In genomic region chr11:107927559-107927958, GRCh38 we compare ENCODE assay signal across 8 cellular contexts. TPM values are rescaled to one million over a fixed set of nuclear protein-coding genes. Genes with fewer than 3 reads are reported as not detected.
DNase-seq lines count a peak whose midpoint lies in the region; ATAC-seq and TF ChIP-seq lines count a peak whose summit lies in the region.

No MANE protein-coding gene starts in this region.

- POLR2A ChIA-PET in CD8-positive, alpha-beta T cell (lab: Charles Lee) = no interaction called here

- H3K9me3 ChIP-seq in CD8-positive, alpha-beta T cell (ENCODE audit: low read length) = no peaks in the 10 kb centered on the region
- H3K9me3 ChIP-seq in MG63 = no peaks in the 10 kb centered on the region
- H3K9me3 ChIP-seq in tibial artery = no peaks in the 10 kb centered on the region

- CTCF ChIA-PET in CD8-positive, alpha-beta T cell (lab: Charles Lee) = no interaction called here

- H3K4me1 Mint-ChIP-seq in CD8-positive, alpha-beta T cell (ENCODE audit: low read depth) = peaks cover 10% of the 10 kb centered on the region
- H3K4me1 Mint-ChIP-seq in natural killer cell treated with Interleukin-12 subunit alpha and Interleukin-12 subunit beta and Interleukin-15 and Interleukin-18, amount 100 ng/mL, for 72 hours (ENCODE audit: low read depth in 2 of 2) = peaks cover 7 to 13% of the 10 kb centered on the region in 2 donors

- H3K4me3 Mint-ChIP-seq in CD8-positive, alpha-beta T cell = peak overlapping the region; percentile 64
- H3K4me3 Mint-ChIP-seq in natural killer cell treated with Interleukin-12 subunit alpha and Interleukin-12 subunit beta and Interleukin-15 and Interleukin-18, amount 100 ng/mL, for 72 hours = peak overlapping the region; percentile 65

- no peak for DNase-seq in CD8-positive, alpha-beta T cell
- DNase-seq in MG63 (no peak), choroid plexus epithelial cell (ENCODE audit: low read depth) (no peak), tibial artery (no peak), foreskin fibroblast (no peak)
- DNase-seq in natural killer cell treated with Interleukin-12 subunit alpha and Interleukin-12 subunit beta and Interleukin-15 and Interleukin-18, amount 100 ng/mL, for 72 hours (ENCODE audit: low spot score) = no peak

- H3K27ac Mint-ChIP-seq in CD8-positive, alpha-beta T cell = no peak overlapping the region
- H3K27ac Mint-ChIP-seq in natural killer cell treated with Interleukin-12 subunit alpha and Interleukin-12 subunit beta and Interleukin-15 and Interleukin-18, amount 100 ng/mL, for 72 hours = no peak overlapping the region

- H3K27me3 Mint-ChIP-seq in CD8-positive, alpha-beta T cell (ENCODE audit: low read depth) = peaks cover 58% of the 10 kb centered on the region
- peaks cover 25 to 52% of the 10 kb centered on the region in 2 donors for H3K27me3 Mint-ChIP-seq in natural killer cell treated with Interleukin-12 subunit alpha and Interleukin-12 subunit beta and Interleukin-15 and Interleukin-18, amount 100 ng/mL, for 72 hours

- peaks cover 7% of the 10 kb centered on the region for H3K27me3 ChIP-seq in CD8-positive, alpha-beta T cell (ENCODE audit: insufficient read depth, low read length)
- H3K27me3 ChIP-seq in MG63 = peaks cover 5% of the 10 kb centered on the region
- H3K27me3 ChIP-seq in tibial artery = peaks cover 0 to 30% of the 10 kb centered on the region in 2 donors

- no peak for ATAC-seq in CD8-positive, alpha-beta T cell
- no peak for ATAC-seq in natural killer cell treated with Interleukin-12 subunit alpha and Interleukin-12 subunit beta and Interleukin-15 and Interleukin-18, amount 100 ng/mL, for 72 hours
- ATAC-seq in HG03342 (IDR thresholded peaks at IDR 0.05; ENCODE audit: unreplicated experiment) (no peak), HG02870 (IDR thresholded peaks at IDR 0.05; ENCODE audit: unreplicated experiment) (no peak)

- H3K27ac ChIP-seq in CD8-positive, alpha-beta T cell (ENCODE audit: low read depth, low read length) = no peak overlapping the region
- H3K27ac ChIP-seq in tibial artery = no peak overlapping the region

- no peaks in the 10 kb centered on the region for H3K9me3 Mint-ChIP-seq in CD8-positive, alpha-beta T cell
- peaks cover 2% of the 10 kb centered on the region for H3K9me3 Mint-ChIP-seq in natural killer cell treated with Interleukin-12 subunit alpha and Interleukin-12 subunit beta and Interleukin-15 and Interleukin-18, amount 100 ng/mL, for 72 hours

- intact Hi-C loops in CD8-positive, alpha-beta T cell (cut with DNase I, micrococcal nuclease) = no loop called here
- intact Hi-C loops in tibial artery (cut with DNase I; ENCODE audit: low total_unique reads) = no loop called here

- peak overlapping the region; percentile 46 for H3K4me3 ChIP-seq in CD8-positive, alpha-beta T cell (ENCODE audit: low read depth, low read length)
- H3K4me3 ChIP-seq in MG63 = peak overlapping the region; percentile 24
- peak overlapping the region; percentile 37 for H3K4me3 ChIP-seq in choroid plexus epithelial cell (ENCODE audit: low read depth, low read length)
- H3K4me3 ChIP-seq in tibial artery = no peak overlapping the region
- H3K4me3 ChIP-seq in foreskin fibroblast (ENCODE audit: low read depth in 1 of 2, low read length in 2 of 2) = no peak overlapping the region

- peaks cover 9% of the 10 kb centered on the region for H3K4me1 ChIP-seq in CD8-positive, alpha-beta T cell (ENCODE audit: insufficient read depth, low read length)
- peaks cover 0 to 15% (median 9%) of the 10 kb centered on the region in 4 donors for H3K4me1 ChIP-seq in tibial artery

- no peaks in the 10 kb centered on the region for H3K36me3 Mint-ChIP-seq in CD8-positive, alpha-beta T cell
- H3K36me3 Mint-ChIP-seq in natural killer cell treated with Interleukin-12 subunit alpha and Interleukin-12 subunit beta and Interleukin-15 and Interleukin-18, amount 100 ng/mL, for 72 hours = no peaks in the 10 kb centered on the region

- no peaks in the 10 kb centered on the region for H3K36me3 ChIP-seq in CD8-positive, alpha-beta T cell (ENCODE audit: insufficient read depth, low read length)
- H3K36me3 ChIP-seq in MG63 (no peaks in the 10 kb centered on the region), tibial artery (no peaks in the 10 kb centered on the region)

- no peak for TF ChIP-seq CTCF in CD8-positive, alpha-beta T cell (IDR thresholded peaks at IDR 0.05)
- TF ChIP-seq CTCF in choroid plexus epithelial cell (conservative IDR thresholded peaks at IDR 0.05; ENCODE audit: low read depth, low read length) (no peak), tibial artery (IDR thresholded peaks at IDR 0.05) (no peak), foreskin fibroblast (IDR thresholded peaks at IDR 0.05; ENCODE audit: low read depth, low read length) (no peak)

RNA-seq across cellular contexts. Expression of gene RAB39A, which starts 0.7 kb away (rescaled TPM):
- not detected for total RNA-seq in CD8-positive, alpha-beta T cell
- 0.13 and 0.35 TPM in 2 replicates for total RNA-seq in MG63 (2014; rRNA removed; shearing (Covaris generic); ENCODE audit: low replicate concordance)
- total RNA-seq in natural killer cell treated with Interleukin-12 subunit alpha and Interleukin-12 subunit beta and Interleukin-15 and Interleukin-18, amount 100 ng/mL, for 72 hours = under 1 TPM; 0.19 to 0.53 TPM

Comparison
In these comparisons a context has a peak if more than half of its experiments do, and no peak if none do; other contexts are left out.
1. H3K4me3 ChIP-seq: peak in CD8-positive, alpha-beta T cell (single experiment), MG63 (single experiment) and choroid plexus epithelial cell (single experiment); none in tibial artery (0 of 2) and foreskin fibroblast (0 of 2).